1 cellular context compared by ENCODE assay signal in the genomic region with DNA sequence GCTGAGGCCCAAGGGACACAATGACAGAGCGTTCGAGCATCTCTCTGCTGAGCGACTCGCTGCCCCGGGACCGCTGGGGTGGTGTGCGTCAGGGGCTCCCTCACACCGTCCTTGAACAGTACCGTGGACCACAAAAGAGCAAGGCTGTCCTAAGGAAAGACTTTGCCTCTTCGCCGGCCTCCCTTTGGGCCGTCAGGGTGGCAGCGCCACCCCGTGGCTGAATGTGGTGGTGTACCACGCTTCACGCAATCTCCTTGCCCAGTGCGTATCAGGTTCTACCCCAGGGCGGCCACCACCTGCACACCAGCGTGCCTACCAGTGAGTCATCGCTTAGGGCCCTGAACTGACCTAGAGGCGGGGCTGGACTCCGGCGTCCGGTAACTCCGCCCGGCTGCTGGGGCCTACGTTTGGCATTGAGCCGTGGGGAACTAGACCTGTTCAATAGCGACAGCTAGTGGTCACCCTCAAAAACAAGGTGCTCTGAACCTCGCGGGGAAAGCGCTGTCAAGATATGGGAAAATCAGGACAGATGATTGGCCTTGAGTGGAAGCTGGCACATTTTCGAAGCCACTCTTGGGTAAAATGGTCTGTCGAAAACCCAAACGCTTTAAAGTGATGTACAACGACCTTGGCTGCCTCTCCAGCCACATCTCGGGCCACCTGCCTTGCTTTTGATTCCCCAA.
TF ChIP-seq lines count a peak whose summit lies in the region.

No MANE protein-coding gene starts in this region.

TF ChIP-seq in HepG2, 621 proteins besides CTCF, POLR2A, EP300 and RAD21 (continued from another document and continues in another):
- peak; percentile 84 for TF ChIP-seq HOMEZ (CRISPR knock-in tag; IDR thresholded peaks at IDR 0.05; ENCODE audit: low read depth)
- no peak for TF ChIP-seq CBX2 (IDR thresholded peaks at IDR 0.05; ENCODE audit: low read depth, low read length)
- no peak for TF ChIP-seq CBX2 (CRISPR knock-in tag; IDR thresholded peaks at IDR 0.05; ENCODE audit: low read depth)
- no peak for TF ChIP-seq ZNF841 (CRISPR knock-in tag; IDR thresholded peaks at IDR 0.05; ENCODE audit: borderline replicate concordance)
- TF ChIP-seq TRIM22 (IDR thresholded peaks at IDR 0.05) = no peak
- no peak for TF ChIP-seq ZNF512B (CRISPR knock-in tag; IDR thresholded peaks at IDR 0.05; ENCODE audit: borderline replicate concordance)
- no peak for TF ChIP-seq NCOA1 (CRISPR knock-in tag; IDR thresholded peaks at IDR 0.05)
- peak; percentile 19; the same call in 1 of the 2 replicates for TF ChIP-seq ZNF460 (CRISPR knock-in tag; IDR thresholded peaks at IDR 0.05; ENCODE audit: borderline replicate concordance)
- TF ChIP-seq ZNF564 (CRISPR knock-in tag; IDR thresholded peaks at IDR 0.05) = no peak
- no peak for TF ChIP-seq PLRG1 (conservative IDR thresholded peaks at IDR 0.05)
- no peak for TF ChIP-seq ZNF160 (CRISPR knock-in tag; IDR thresholded peaks at IDR 0.05)
- no peak; the same call in 1 of the 2 replicates for TF ChIP-seq PPARG (CRISPR knock-in tag; conservative IDR thresholded peaks at IDR 0.05)
- no peak; the same call in 1 of the 2 replicates for TF ChIP-seq TSC22D2 (CRISPR knock-in tag; IDR thresholded peaks at IDR 0.05; ENCODE audit: borderline replicate concordance)
- TF ChIP-seq KLF9 (CRISPR knock-in tag; IDR thresholded peaks at IDR 0.05; ENCODE audit: low read depth) = no peak
- no peak for TF ChIP-seq NR3C1 (CRISPR knock-in tag; IDR thresholded peaks at IDR 0.05)
- TF ChIP-seq ZNF501 (CRISPR knock-in tag; IDR thresholded peaks at IDR 0.05) = peak; percentile 84; the same call in 1 of the 2 replicates
- no peak for TF ChIP-seq SMARCC2 (IDR thresholded peaks at IDR 0.05)
- no peak for TF ChIP-seq ZNF781 (CRISPR knock-in tag; IDR thresholded peaks at IDR 0.05; ENCODE audit: borderline replicate concordance, not compliant biosample characterization)
- no peak for TF ChIP-seq MEIS2 (CRISPR knock-in tag; IDR thresholded peaks at IDR 0.05)
- peak; percentile 66; the same call in 1 of the 2 replicates for TF ChIP-seq ZNF644 (CRISPR knock-in tag; IDR thresholded peaks at IDR 0.05; ENCODE audit: low read depth)
- TF ChIP-seq, protein P1, sequence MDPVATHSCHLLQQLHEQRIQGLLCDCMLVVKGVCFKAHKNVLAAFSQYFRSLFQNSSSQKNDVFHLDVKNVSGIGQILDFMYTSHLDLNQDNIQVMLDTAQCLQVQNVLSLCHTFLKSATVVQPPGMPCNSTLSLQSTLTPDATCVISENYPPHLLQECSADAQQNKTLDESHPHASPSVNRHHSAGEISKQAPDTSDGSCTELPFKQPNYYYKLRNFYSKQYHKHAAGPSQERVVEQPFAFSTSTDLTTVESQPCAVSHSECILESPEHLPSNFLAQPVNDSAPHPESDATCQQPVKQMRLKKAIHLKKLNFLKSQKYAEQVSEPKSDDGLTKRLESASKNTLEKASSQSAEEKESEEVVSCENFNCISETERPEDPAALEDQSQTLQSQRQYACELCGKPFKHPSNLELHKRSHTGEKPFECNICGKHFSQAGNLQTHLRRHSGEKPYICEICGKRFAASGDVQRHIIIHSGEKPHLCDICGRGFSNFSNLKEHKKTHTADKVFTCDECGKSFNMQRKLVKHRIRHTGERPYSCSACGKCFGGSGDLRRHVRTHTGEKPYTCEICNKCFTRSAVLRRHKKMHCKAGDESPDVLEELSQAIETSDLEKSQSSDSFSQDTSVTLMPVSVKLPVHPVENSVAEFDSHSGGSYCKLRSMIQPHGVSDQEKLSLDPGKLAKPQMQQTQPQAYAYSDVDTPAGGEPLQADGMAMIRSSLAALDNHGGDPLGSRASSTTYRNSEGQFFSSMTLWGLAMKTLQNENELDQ (CRISPR knock-in tag; IDR thresholded peaks at IDR 0.05; ENCODE audit: borderline replicate concordance) = no peak
- no peak for TF ChIP-seq ZKSCAN1 (IDR thresholded peaks at IDR 0.05; ENCODE audit: low read length)
- no peak for TF ChIP-seq ZNF660 (CRISPR knock-in tag; IDR thresholded peaks at IDR 0.05; ENCODE audit: borderline replicate concordance, low read depth)
- TF ChIP-seq ZNF224 (CRISPR knock-in tag; IDR thresholded peaks at IDR 0.05) = no peak
- no peak for TF ChIP-seq BHLHE40 (IDR thresholded peaks at IDR 0.05; ENCODE audit: low read length)
- TF ChIP-seq, protein P2, sequence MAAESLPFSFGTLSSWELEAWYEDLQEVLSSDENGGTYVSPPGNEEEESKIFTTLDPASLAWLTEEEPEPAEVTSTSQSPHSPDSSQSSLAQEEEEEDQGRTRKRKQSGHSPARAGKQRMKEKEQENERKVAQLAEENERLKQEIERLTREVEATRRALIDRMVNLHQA (CRISPR knock-in tag; IDR thresholded peaks at IDR 0.05) = no peak
- TF ChIP-seq, protein P3, sequence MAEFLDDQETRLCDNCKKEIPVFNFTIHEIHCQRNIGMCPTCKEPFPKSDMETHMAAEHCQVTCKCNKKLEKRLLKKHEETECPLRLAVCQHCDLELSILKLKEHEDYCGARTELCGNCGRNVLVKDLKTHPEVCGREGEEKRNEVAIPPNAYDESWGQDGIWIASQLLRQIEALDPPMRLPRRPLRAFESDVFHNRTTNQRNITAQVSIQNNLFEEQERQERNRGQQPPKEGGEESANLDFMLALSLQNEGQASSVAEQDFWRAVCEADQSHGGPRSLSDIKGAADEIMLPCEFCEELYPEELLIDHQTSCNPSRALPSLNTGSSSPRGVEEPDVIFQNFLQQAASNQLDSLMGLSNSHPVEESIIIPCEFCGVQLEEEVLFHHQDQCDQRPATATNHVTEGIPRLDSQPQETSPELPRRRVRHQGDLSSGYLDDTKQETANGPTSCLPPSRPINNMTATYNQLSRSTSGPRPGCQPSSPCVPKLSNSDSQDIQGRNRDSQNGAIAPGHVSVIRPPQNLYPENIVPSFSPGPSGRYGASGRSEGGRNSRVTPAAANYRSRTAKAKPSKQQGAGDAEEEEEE (CRISPR knock-in tag; IDR thresholded peaks at IDR 0.05; ENCODE audit: borderline replicate concordance) = no peak
- TF ChIP-seq TFAP4 (IDR thresholded peaks at IDR 0.05; ENCODE audit: borderline replicate concordance, low read depth) = peak; percentile 38; the same call in 1 of the 2 replicates
- no peak for TF ChIP-seq SALL2 (CRISPR knock-in tag; IDR thresholded peaks at IDR 0.05)
- no peak for TF ChIP-seq RERE (CRISPR knock-in tag; IDR thresholded peaks at IDR 0.05; ENCODE audit: low read depth)
- TF ChIP-seq MEIS1 (CRISPR knock-in tag; IDR thresholded peaks at IDR 0.05; ENCODE audit: borderline replicate concordance) = 0 out of 2 replicates have a peak, but pooled peaks have one; percentile 58
- TF ChIP-seq SRY (CRISPR knock-in tag; IDR thresholded peaks at IDR 0.05) = no peak
- TF ChIP-seq TFE3 (CRISPR knock-in tag; IDR thresholded peaks at IDR 0.05) = no peak
- no peak for TF ChIP-seq POLR2AphosphoS5 (IDR thresholded peaks at IDR 0.05; ENCODE audit: low read depth, low read length)
- no peak for TF ChIP-seq MLLT10 (CRISPR knock-in tag; IDR thresholded peaks at IDR 0.05)
- peak; percentile 61 for TF ChIP-seq CEBPG (CRISPR knock-in tag; IDR thresholded peaks at IDR 0.05)
- TF ChIP-seq CHCHD3 (CRISPR knock-in tag; IDR thresholded peaks at IDR 0.05) = no peak
- TF ChIP-seq CENPBD1 (CRISPR knock-in tag; IDR thresholded peaks at IDR 0.05; ENCODE audit: borderline replicate concordance, low read depth) = no peak
- no peak for TF ChIP-seq SAFB2 (CRISPR knock-in tag; IDR thresholded peaks at IDR 0.05; ENCODE audit: borderline replicate concordance, low read depth)
